In the genomic region with DNA sequence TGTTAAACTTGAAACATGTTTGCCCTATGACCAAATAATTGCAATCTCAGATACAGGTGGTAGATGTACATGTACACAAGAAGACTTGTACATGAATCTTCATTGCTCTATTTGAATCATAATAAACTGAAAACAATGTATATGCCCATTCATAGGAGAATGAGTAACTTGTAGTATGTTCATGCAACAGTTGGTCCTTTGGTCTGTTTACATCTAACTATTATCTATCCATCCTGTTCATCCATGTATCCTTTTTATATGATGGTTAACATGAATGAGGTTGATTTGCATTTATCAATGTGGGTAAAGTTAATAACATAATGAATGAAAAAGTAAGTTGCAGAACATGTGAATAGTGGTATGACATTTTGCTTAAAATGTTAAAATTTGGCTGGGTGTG, we compare ENCODE assay signal across 7 cellular contexts.
"Had no signal": no experiment of that assay in that cellular context is flagged by ENCODE, and none has a peak within 500 bp of the region (broad histone marks: within the 10 kb centered on the region; RNA-seq: fewer than 3 reads in every experiment).

No MANE protein-coding gene starts in this region.

- H3K4me3 ChIP-seq: GM12878 had no signal

- FAIRE-seq: G401.6, GM12878, GM12892, GM18507, GM19239 had no signal

- DNase-seq: GDM1, GF-D8 had no signal
